1 cellular context compared by ENCODE assay signal in genomic region chr4:78650106-78651021, GRCh38.
TF ChIP-seq lines count a peak whose summit lies in the region.

No MANE protein-coding gene starts in this region.

TF ChIP-seq in K562, 482 proteins besides CTCF, POLR2A, EP300 and RAD21 (continued from another document and continues in another):
- no peak for TF ChIP-seq ZNF609 (CRISPR knock-in tag; IDR thresholded peaks at IDR 0.05; ENCODE audit: borderline replicate concordance)
- TF ChIP-seq ZBTB9 (CRISPR knock-in tag; IDR thresholded peaks at IDR 0.05) = no peak
- TF ChIP-seq ZNF282 (CRISPR knock-in tag; IDR thresholded peaks at IDR 0.05) = no peak
- TF ChIP-seq SNRNP70 (optimal IDR thresholded peaks at IDR 0.05; ENCODE audit: low read depth, low read length) = no peak
- TF ChIP-seq MXD1 (CRISPR knock-in tag; IDR thresholded peaks at IDR 0.05; ENCODE audit: borderline replicate concordance, poor library complexity, severe bottlenecking) = no peak
- TF ChIP-seq ARID4B (CRISPR knock-in tag; IDR thresholded peaks at IDR 0.05) = no peak
- TF ChIP-seq AFF1 (IDR thresholded peaks at IDR 0.05; ENCODE audit: low read depth in 1 of 2, partially characterized antibody in 2 of 2) = peak; percentile 11 to 36
- peak; percentile 74 for TF ChIP-seq ZNF316 (IDR thresholded peaks at IDR 0.05)
- 0 out of 2 replicates have a peak, but pooled peaks have one; percentile 39 for TF ChIP-seq ZBTB40 (IDR thresholded peaks at IDR 0.05)
- TF ChIP-seq ZBTB40 (CRISPR knock-in tag; IDR thresholded peaks at IDR 0.05) = no peak
- no peak for TF ChIP-seq BCLAF1 (IDR thresholded peaks at IDR 0.05; ENCODE audit: borderline replicate concordance in 1 of 2, control insufficient read depth in 1 of 2, low read depth in 2 of 2, low read length in 1 of 2)
- peak; percentile 47; the same call in 1 of the 2 replicates for TF ChIP-seq ZNF766 (CRISPR knock-in tag; conservative IDR thresholded peaks at IDR 0.05)
- no peak for TF ChIP-seq U2AF2 (optimal IDR thresholded peaks at IDR 0.05; ENCODE audit: low read depth, low read length)
- TF ChIP-seq FOXK1 (CRISPR knock-in tag; IDR thresholded peaks at IDR 0.05; ENCODE audit: borderline replicate concordance) = no peak
- peak; percentile 58 for TF ChIP-seq TOE1 (IDR thresholded peaks at IDR 0.05; ENCODE audit: borderline replicate concordance)
- no peak for TF ChIP-seq TOE1 (CRISPR knock-in tag; IDR thresholded peaks at IDR 0.05; ENCODE audit: borderline replicate concordance, low read depth)
- TF ChIP-seq PHB2 (IDR thresholded peaks at IDR 0.05; ENCODE audit: low read depth) = peak; percentile 69
- no peak for TF ChIP-seq ERF (CRISPR knock-in tag; IDR thresholded peaks at IDR 0.05)
- TF ChIP-seq SNIP1 (IDR thresholded peaks at IDR 0.05; ENCODE audit: low read depth) = no peak
